Comparison of ENCODE assay signal across 8 cellular contexts in the genomic region with DNA sequence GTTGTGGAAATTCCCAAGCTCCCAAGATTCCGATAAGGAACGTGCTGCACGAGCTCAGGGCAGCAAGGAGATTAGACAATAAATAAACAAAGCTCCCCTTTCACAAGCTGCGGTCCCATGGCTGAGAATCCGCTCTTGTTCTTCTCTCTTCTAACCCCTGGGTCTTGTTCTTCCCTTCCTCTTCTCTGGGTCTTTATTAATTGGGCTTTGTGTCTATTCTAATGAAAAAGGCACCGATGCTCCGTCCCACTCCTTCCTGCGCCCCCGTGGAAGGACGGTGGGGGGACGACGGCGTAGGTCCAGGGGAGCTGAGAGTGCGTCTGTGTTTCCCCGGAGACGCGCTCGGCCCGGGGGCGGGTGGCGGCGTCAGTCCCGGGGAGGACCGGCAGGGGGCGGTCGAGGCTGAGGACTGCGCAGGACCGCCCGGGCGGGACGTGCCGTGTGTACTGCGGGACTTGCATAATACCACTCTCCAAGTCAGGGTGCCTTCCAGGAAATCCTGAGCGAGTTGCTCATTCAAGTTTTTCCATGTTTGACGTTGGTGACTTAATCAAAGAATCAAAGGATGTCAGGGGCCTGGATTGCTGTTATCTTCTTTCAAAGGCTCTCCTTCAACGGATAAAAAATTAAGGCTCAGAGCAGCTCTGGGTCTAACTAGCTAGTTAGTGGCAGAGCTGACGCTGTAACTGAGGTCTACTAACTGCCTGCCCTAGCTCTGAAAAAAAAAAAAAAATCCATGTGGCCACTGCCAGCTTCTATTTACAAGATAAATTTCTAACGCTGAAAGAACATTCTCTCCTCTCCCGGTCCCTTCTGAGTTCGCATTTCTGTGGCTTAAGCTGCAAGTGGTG.
A peak's percentile ranks its signal among the peaks of the same experiment; 100 is the strongest.
DNase-seq lines count a peak whose midpoint lies in the region; ATAC-seq and TF ChIP-seq lines count a peak whose summit lies in the region.

No MANE protein-coding gene starts in this region.

- H3K9me3 Mint-ChIP-seq in neural progenitor cell = peaks cover 7% of the 10 kb centered on the region
- H3K9me3 Mint-ChIP-seq in stimulated activated naive CD8-positive, alpha-beta T cell treated with anti-CD3 and anti-CD28 coated beads, Interleukin-15, amount 100 ng/mL, for 72 hours = peaks cover 0 to 3% of the 10 kb centered on the region in 2 donors

- POLR2A ChIA-PET in RWPE1 (lab: Yijun Ruan, JAX; ENCODE audit: low non-redundant PET) = no interaction called here

- H3K9ac ChIP-seq in neural progenitor cell = no peak overlapping the region

- H2AFZ ChIP-seq in neural progenitor cell (replicated peaks) = peak overlapping the region; percentile 45

- no peaks in the 10 kb centered on the region for H3K79me2 ChIP-seq in neural progenitor cell (ENCODE audit: low read depth)

- peak overlapping the region; percentile 73 for H3K27ac Mint-ChIP-seq in neural progenitor cell
- no peak overlapping the region for H3K27ac Mint-ChIP-seq in stimulated activated naive CD8-positive, alpha-beta T cell treated with anti-CD3 and anti-CD28 coated beads, Interleukin-15, amount 100 ng/mL, for 72 hours

- H3F3A ChIP-seq in neural progenitor cell (ENCODE audit: low read depth) = peaks cover 34% of the 10 kb centered on the region

- no peaks in the 10 kb centered on the region for H4K20me1 ChIP-seq in neural progenitor cell (ENCODE audit: low read depth)

- H3K4me3 Mint-ChIP-seq in neural progenitor cell = peak overlapping the region; percentile 84
- H3K4me3 Mint-ChIP-seq in stimulated activated naive CD8-positive, alpha-beta T cell treated with anti-CD3 and anti-CD28 coated beads, Interleukin-15, amount 100 ng/mL, for 72 hours = peak overlapping the region; percentile 65 to 76

- peak overlapping the region; percentile 34 for H3K4me3 ChIP-seq in neural progenitor cell

- peak overlapping the region; percentile 63 for H3K4me2 ChIP-seq in neural progenitor cell

- DNase-seq in COLO829 (ENCODE audit: low spot score) (peak; percentile 73), HK-2 (ENCODE audit: unreplicated experiment) (peak; percentile 85), RWPE1 (ENCODE audit: low spot score) (peak; percentile 91), foreskin keratinocyte (peak; percentile 61 to 76), neural progenitor cell (ENCODE audit: low spot score) (peak; percentile 87)
- DNase-seq in activated effector memory CD4-positive, alpha-beta T cell treated with anti-CD3 and anti-CD28 coated beads, Interleukin-2, amount 50 U/mL, for 16 hours = peak; percentile 91
- peak; percentile 83 to 85 for DNase-seq in stimulated activated naive CD8-positive, alpha-beta T cell treated with anti-CD3 and anti-CD28 coated beads, Interleukin-15, amount 100 ng/mL, for 72 hours

- H3K36me3 ChIP-seq in neural progenitor cell = peaks cover 6% of the 10 kb centered on the region

- H3K4me1 Mint-ChIP-seq in neural progenitor cell = peaks cover 15% of the 10 kb centered on the region
- peaks cover 6% of the 10 kb centered on the region for H3K4me1 Mint-ChIP-seq in stimulated activated naive CD8-positive, alpha-beta T cell treated with anti-CD3 and anti-CD28 coated beads, Interleukin-15, amount 100 ng/mL, for 72 hours

- TF ChIP-seq CTCF in RWPE1 (conservative IDR thresholded peaks at IDR 0.05; ENCODE audit: low read depth) (peak; percentile 96), foreskin keratinocyte (conservative IDR thresholded peaks at IDR 0.05) (peak; percentile 99), neural progenitor cell (IDR thresholded peaks at IDR 0.05) (peak; percentile 93)

- peak; percentile 97 for ATAC-seq in GM19463 (IDR thresholded peaks at IDR 0.05; ENCODE audit: unreplicated experiment)
- peak; percentile 99 for ATAC-seq in foreskin keratinocyte
- ATAC-seq in stimulated activated naive CD8-positive, alpha-beta T cell treated with anti-CD3 and anti-CD28 coated beads, Interleukin-15, amount 100 ng/mL, for 72 hours = peak; percentile 98

- H3K9me3 ChIP-seq in neural progenitor cell (ENCODE audit: low read depth) = peaks cover 10% of the 10 kb centered on the region

- peaks cover 8% of the 10 kb centered on the region for H3K4me1 ChIP-seq in foreskin keratinocyte
- peaks cover 27% of the 10 kb centered on the region for H3K4me1 ChIP-seq in neural progenitor cell

- CTCF ChIA-PET in RWPE1 (lab: Yijun Ruan, JAX) = interaction anchor here (0.5 to 2.6 kb wide), 25 partner anchors 9 to 489 kb away, joined by 3 to 22 read pairs (median 4); no protein-coding TSS in a partner anchor

- no peaks in the 10 kb centered on the region for H3K36me3 Mint-ChIP-seq in neural progenitor cell

- H3K27me3 Mint-ChIP-seq in neural progenitor cell (ENCODE audit: insufficient read depth, low read depth) = peaks cover 4% of the 10 kb centered on the region
- peaks cover 31% of the 10 kb centered on the region for H3K27me3 Mint-ChIP-seq in stimulated activated naive CD8-positive, alpha-beta T cell treated with anti-CD3 and anti-CD28 coated beads, Interleukin-15, amount 100 ng/mL, for 72 hours

- H3K27me3 ChIP-seq in foreskin keratinocyte (no peaks in the 10 kb centered on the region), neural progenitor cell (no peaks in the 10 kb centered on the region)

- H3K27ac ChIP-seq in RWPE1 = peak overlapping the region; percentile 31; the same call in 1 of the 2 replicates
- H3K27ac ChIP-seq in foreskin keratinocyte = no peak overlapping the region
- no peak overlapping the region for H3K27ac ChIP-seq in neural progenitor cell
